Comparison of ENCODE assay signal across 8 cellular contexts in the genomic region with DNA sequence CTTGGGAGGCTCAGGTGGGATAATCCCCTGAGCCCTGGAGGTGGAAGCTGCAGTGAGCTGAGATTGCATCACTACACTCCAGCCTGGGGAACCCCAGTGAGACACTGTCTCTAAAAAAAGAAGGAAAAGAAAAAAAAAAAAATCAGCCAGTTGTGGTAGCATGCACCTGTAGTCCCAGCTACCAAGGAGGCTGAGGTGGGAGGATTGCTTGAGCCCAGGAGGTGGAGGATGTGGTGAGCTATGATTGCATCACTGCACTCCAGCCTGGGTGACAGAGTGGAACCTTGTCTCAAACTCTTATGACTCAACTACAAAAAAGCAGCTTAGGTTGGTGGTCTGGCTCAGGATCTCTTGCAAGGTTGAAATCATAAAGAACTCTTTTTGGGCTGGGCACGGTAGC. TPM values are rescaled to one million over a fixed set of nuclear protein-coding genes. Genes with fewer than 3 reads are reported as not detected.
DNase-seq lines count a peak whose midpoint lies in the region; ATAC-seq and TF ChIP-seq lines count a peak whose summit lies in the region.
"Had no signal": no experiment of that assay in that cellular context is flagged by ENCODE, and none has a peak within 500 bp of the region (broad histone marks: within the 10 kb centered on the region; RNA-seq: fewer than 3 reads in every experiment).

No MANE protein-coding gene starts in this region.

- peaks cover 3% of the 10 kb centered on the region for H3K9me3 Mint-ChIP-seq in stimulated activated effector memory CD8-positive, alpha-beta T cell treated with anti-CD3 and anti-CD28 coated beads, Interleukin-12 subunit alpha, Interleukin-12 subunit beta, amount 100 ng/mL, for 72 hours

- DNase-seq in LHCN-M2 (ENCODE audit: low read depth), result peak; percentile 19
- peak; percentile 61 for DNase-seq in activated CD8-positive, alpha-beta memory T cell treated with anti-CD3 and anti-CD28 coated beads for 24 hours
- peak; percentile 57 to 71 for DNase-seq in foreskin keratinocyte
- DNase-seq in stimulated activated effector memory CD8-positive, alpha-beta T cell treated with anti-CD3 and anti-CD28 coated beads, Interleukin-12 subunit alpha, Interleukin-12 subunit beta, amount 100 ng/mL, for 72 hours (ENCODE audit: low spot score in 2 of 2), result peak; percentile 24 to 68
- no peak for DNase-seq in COLO668 (lab: John Stamatoyannopoulos, UW; ENCODE audit: unreplicated experiment)
- no peak for DNase-seq in GM10248 (ENCODE audit: extremely low spot score)
- no peak for DNase-seq in NCI-H2081 (lab: John Stamatoyannopoulos, UW)

- H3K4me1 ChIP-seq in foreskin keratinocyte, result peaks cover 18% of the 10 kb centered on the region

- H3K27me3 ChIP-seq in foreskin keratinocyte, result no peaks in the 10 kb centered on the region

- peak overlapping the region; percentile 86 for H3K27ac Mint-ChIP-seq in stimulated activated effector memory CD8-positive, alpha-beta T cell treated with anti-CD3 and anti-CD28 coated beads, Interleukin-12 subunit alpha, Interleukin-12 subunit beta, amount 100 ng/mL, for 72 hours

- POLR2A ChIA-PET in GM10248 (lab: Yijun Ruan, JAX), result interaction anchor here (0.6 kb wide), 2 partner anchors 17 to 70 kb away, joined by 3 to 4 read pairs; no protein-coding TSS in a partner anchor

- TF ChIP-seq CTCF in foreskin keratinocyte (conservative IDR thresholded peaks at IDR 0.05), result no peak
- TF ChIP-seq CTCF in GM10248 (IDR thresholded peaks at IDR 0.05; ENCODE audit: control extremely low read depth, extremely low read depth, low read depth, missing control alignments), result no peak

- H3K4me1 Mint-ChIP-seq in stimulated activated effector memory CD8-positive, alpha-beta T cell treated with anti-CD3 and anti-CD28 coated beads, Interleukin-12 subunit alpha, Interleukin-12 subunit beta, amount 100 ng/mL, for 72 hours, result peaks cover 33% of the 10 kb centered on the region

- peak overlapping the region; percentile 17 for H3K4me3 Mint-ChIP-seq in stimulated activated effector memory CD8-positive, alpha-beta T cell treated with anti-CD3 and anti-CD28 coated beads, Interleukin-12 subunit alpha, Interleukin-12 subunit beta, amount 100 ng/mL, for 72 hours

- ATAC-seq in foreskin keratinocyte, result peak; percentile 57
- ATAC-seq in stimulated activated effector memory CD8-positive, alpha-beta T cell treated with anti-CD3 and anti-CD28 coated beads, Interleukin-12 subunit alpha, Interleukin-12 subunit beta, amount 100 ng/mL, for 72 hours, result peak; percentile 98

- peak overlapping the region; percentile 63 for H3K27ac ChIP-seq in foreskin keratinocyte
- H3K27ac ChIP-seq: VCaP had no signal

- CTCF ChIA-PET in GM10248 (lab: Yijun Ruan, JAX), result interaction anchor here (0.8 to 3.2 kb wide), 3 partner anchors 11 to 37 kb away, joined by 3 to 9 read pairs (median 4); a partner anchor contains a TSS

- H3K36me3 Mint-ChIP-seq in stimulated activated effector memory CD8-positive, alpha-beta T cell treated with anti-CD3 and anti-CD28 coated beads, Interleukin-12 subunit alpha, Interleukin-12 subunit beta, amount 100 ng/mL, for 72 hours, result peaks cover 66% of the 10 kb centered on the region

RNA-seq across cellular contexts. Expression of a gene that starts 19.3 kb away (rescaled TPM):
- total RNA-seq in LHCN-M2 (2014; rRNA removed), result 377 and 434 TPM in 2 replicates
- polyA plus RNA-seq in LHCN-M2 (2012), result 544 TPM
- 452 and 487 TPM in 2 replicates for total RNA-seq in foreskin keratinocyte
- polyA plus RNA-seq in foreskin keratinocyte, result 748 and 774 TPM in 2 replicates

RNA-seq across cellular contexts. Expression of a gene that starts 34.3 kb away (rescaled TPM):
- 706 and 885 TPM in 2 replicates for total RNA-seq in LHCN-M2 (2014; rRNA removed)
- polyA plus RNA-seq in LHCN-M2 (2012), result 747 TPM
- total RNA-seq in foreskin keratinocyte, result 439 and 458 TPM in 2 replicates
- polyA plus RNA-seq in foreskin keratinocyte, result 381 and 403 TPM in 2 replicates

RNA-seq across cellular contexts. Expression of a gene that starts 34.7 kb away (rescaled TPM):
- total RNA-seq in LHCN-M2 (2014; rRNA removed) (43.2 and 50.1 TPM in 2 replicates), foreskin keratinocyte (9.9 and 10.6 TPM in 2 replicates)
- 74.3 TPM for polyA plus RNA-seq in LHCN-M2 (2012)
- polyA plus RNA-seq in foreskin keratinocyte, result 12.9 and 14.0 TPM in 2 replicates

RNA-seq across cellular contexts. Expression of a gene that starts 37.6 kb away (rescaled TPM):
- total RNA-seq in LHCN-M2 (2014; rRNA removed), result 8.5 and 11.0 TPM in 2 replicates
- polyA plus RNA-seq in LHCN-M2 (2012), result 37.8 TPM
- total RNA-seq in foreskin keratinocyte, result 32.0 and 32.8 TPM in 2 replicates
- polyA plus RNA-seq in foreskin keratinocyte, result 19.5 and 21.7 TPM in 2 replicates

RNA-seq across cellular contexts. Expression of a gene that starts 44.8 kb away (rescaled TPM):
- total RNA-seq in LHCN-M2 (2014; rRNA removed) (0.11 and 0.71 TPM in 2 replicates), foreskin keratinocyte (1.2 and 1.3 TPM in 2 replicates)
- 0.80 TPM for polyA plus RNA-seq in LHCN-M2 (2012)
- 2.3 and 2.7 TPM in 2 replicates for polyA plus RNA-seq in foreskin keratinocyte

Comparison
In these comparisons a context has a peak if more than half of its experiments do, and no peak if none do; other contexts are left out.
1. DNase-seq: peak in LHCN-M2 (single experiment), activated CD8-positive, alpha-beta memory T cell treated with anti-CD3 and anti-CD28 coated beads for 24 hours (single experiment), foreskin keratinocyte (2 of 2) and stimulated activated effector memory CD8-positive, alpha-beta T cell treated with anti-CD3 and anti-CD28 coated beads, Interleukin-12 subunit alpha, Interleukin-12 subunit beta, amount 100 ng/mL, for 72 hours (2 of 2); none in COLO668 (single experiment), GM10248 (single experiment) and NCI-H2081 (0 of 2).